Comparison of ENCODE assay signal across 20 cellular contexts in the genomic region with DNA sequence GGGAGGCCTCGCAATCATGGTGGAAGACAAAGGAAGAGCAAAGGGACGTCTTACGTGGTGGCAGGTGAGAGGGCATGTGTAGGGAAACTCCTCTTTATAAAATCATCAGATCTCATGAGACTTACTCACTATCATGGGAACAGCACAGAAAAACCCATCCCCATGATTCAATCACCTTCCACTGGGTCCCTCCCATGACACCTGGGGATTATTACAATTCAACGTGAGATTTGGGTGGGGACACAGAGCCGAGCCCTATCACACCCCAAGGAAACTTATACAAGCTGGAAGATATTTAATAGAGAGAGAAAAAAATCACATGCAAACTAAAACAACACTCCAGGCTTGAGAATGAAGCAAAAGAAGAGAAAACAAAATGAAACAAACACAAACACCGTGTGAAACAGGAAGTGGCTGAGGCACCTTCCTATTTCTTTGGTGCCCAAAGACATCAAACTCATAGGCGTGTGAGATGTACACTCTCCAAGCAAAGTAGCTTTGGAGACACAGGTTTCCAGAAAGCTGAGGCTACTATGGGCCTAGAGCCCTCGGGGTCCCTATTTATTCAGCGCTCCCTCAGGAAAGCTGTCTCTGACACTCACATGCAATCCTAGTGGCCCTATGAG.
DNase-seq lines count a peak whose midpoint lies in the region; ATAC-seq and TF ChIP-seq lines count a peak whose summit lies in the region.
"Had no signal": no experiment of that assay in that cellular context is flagged by ENCODE, and none has a peak within 500 bp of the region (broad histone marks: within the 10 kb centered on the region; RNA-seq: fewer than 3 reads in every experiment).

No MANE protein-coding gene starts in this region.

- H3K9me3 Mint-ChIP-seq in CD4-positive, CD25-positive, alpha-beta regulatory T cell: no peaks in the 10 kb centered on the region
- no peaks in the 10 kb centered on the region for H3K9me3 Mint-ChIP-seq in activated T-helper 2 cell treated with anti-CD3 and anti-CD28 coated beads, Interferon-gamma antibody, Interleukin-2, Interleukin-4, amounts not matched to agents 10 μg/mL and 5 μg/mL and 100 μg/mL, durations not matched to agents 14 hours and 24 hours and 36 hours
- H3K9me3 Mint-ChIP-seq in naive thymus-derived CD8-positive, alpha-beta T cell: no peaks in the 10 kb centered on the region
- H3K9me3 Mint-ChIP-seq: nephron progenitor cell had no signal

- H3K4me3 ChIP-seq in CD4-positive, CD25-positive, alpha-beta regulatory T cell (ENCODE audit: low read depth, low read length): peak overlapping the region; percentile 27
- H3K4me3 ChIP-seq in DND-41 (ENCODE audit: low read depth in 1 of 2, low read length in 2 of 2): no peak overlapping the region
- H3K4me3 ChIP-seq: prostate gland, SJCRH30, transverse colon had no signal

- no peaks in the 10 kb centered on the region for H3K27me3 Mint-ChIP-seq in CD4-positive, CD25-positive, alpha-beta regulatory T cell
- no peaks in the 10 kb centered on the region for H3K27me3 Mint-ChIP-seq in activated T-helper 2 cell treated with anti-CD3 and anti-CD28 coated beads, Interferon-gamma antibody, Interleukin-2, Interleukin-4, amounts not matched to agents 10 μg/mL and 5 μg/mL and 100 μg/mL, durations not matched to agents 14 hours and 24 hours and 36 hours (ENCODE audit: low read depth)
- no peaks in the 10 kb centered on the region for H3K27me3 Mint-ChIP-seq in naive thymus-derived CD8-positive, alpha-beta T cell

- H3K36me3 ChIP-seq in CD4-positive, CD25-positive, alpha-beta regulatory T cell (ENCODE audit: control insufficient read depth, insufficient read depth, low read length): peaks cover 93% of the 10 kb centered on the region
- peaks cover 89% of the 10 kb centered on the region for H3K36me3 ChIP-seq in DND-41 (ENCODE audit: insufficient read depth, low read length)
- H3K36me3 ChIP-seq: prostate gland, SJCRH30, transverse colon had no signal

- peak overlapping the region in 2 of 4 donors; percentile 27 to 65 for H3K4me3 Mint-ChIP-seq in CD4-positive, CD25-positive, alpha-beta regulatory T cell
- peak overlapping the region; percentile 31 for H3K4me3 Mint-ChIP-seq in activated T-helper 2 cell treated with anti-CD3 and anti-CD28 coated beads, Interferon-gamma antibody, Interleukin-2, Interleukin-4, amounts not matched to agents 10 μg/mL and 5 μg/mL and 100 μg/mL, durations not matched to agents 14 hours and 24 hours and 36 hours (ENCODE audit: low read depth)
- peak overlapping the region in 7 of 10 donors; percentile 3 to 59 (median 34) for H3K4me3 Mint-ChIP-seq in naive thymus-derived CD8-positive, alpha-beta T cell
- H3K4me3 Mint-ChIP-seq: nephron progenitor cell had no signal

- intact Hi-C loops in activated T-helper 2 cell treated with anti-CD3 and anti-CD28 coated beads, Interferon-gamma antibody, Interleukin-2, Interleukin-4, amounts not matched to agents 10 μg/mL and 5 μg/mL and 100 μg/mL, durations not matched to agents 14 hours and 24 hours and 36 hours (cut with micrococcal nuclease): no loop called here

- H3K4me2 ChIP-seq in DND-41 (ENCODE audit: insufficient read depth, low read length): no peak overlapping the region

- peak in 1 of 3 donors; percentile 37 for DNase-seq in CD4-positive, CD25-positive, alpha-beta regulatory T cell
- DNase-seq in DND-41 (no peak), NCI-H1092 treated with DMSO at 0.1 percent for 48 hours (lab: John Stamatoyannopoulos, UW) (no peak), cortex of kidney (lab: John Stamatoyannopoulos, UW) (no peak)
- no peak for DNase-seq in activated T-helper 2 cell treated with anti-CD3 and anti-CD28 coated beads, Interferon-gamma antibody, Interleukin-2, Interleukin-4, amounts not matched to agents 10 μg/mL and 5 μg/mL and 100 μg/mL, durations not matched to agents 14 hours and 24 hours and 36 hours (ENCODE audit: low spot score)
- DNase-seq in naive thymus-derived CD8-positive, alpha-beta T cell: no peak
- DNase-seq: activated gamma-delta T cell treated with Interleukin-2 at 50 U/mL for 16 hours; HCEC 1CT; left colon; NCI-H1105; NCI-H2029 treated with DMSO at 0.1 percent for 48 hours; NCI-H345; nephron progenitor cell; SJCRH30; stimulated activated CD4-positive, alpha-beta T cell treated with anti-CD3 and anti-CD28 coated beads, Interleukin-2, amount 100 ng/mL, for 24 hours; stimulated activated naive CD4-positive, alpha-beta T cell treated with Interleukin-2 at 50 U/mL for 16 hours; transverse colon had no signal

- no peaks in the 10 kb centered on the region for H3K9me3 ChIP-seq in CD4-positive, CD25-positive, alpha-beta regulatory T cell (ENCODE audit: control insufficient read depth in 2 of 2, low read length in 2 of 2)
- no peaks in the 10 kb centered on the region for H3K9me3 ChIP-seq in DND-41 (ENCODE audit: insufficient read depth, low read length, severe bottlenecking)
- H3K9me3 ChIP-seq: prostate gland, SJCRH30, transverse colon had no signal

- H2AFZ ChIP-seq in DND-41 (ENCODE audit: low read depth, low read length): no peak overlapping the region

- no peaks in the 10 kb centered on the region for H4K20me1 ChIP-seq in DND-41 (ENCODE audit: insufficient read depth, low read length)

- no peaks in the 10 kb centered on the region for H3K27me3 ChIP-seq in CD4-positive, CD25-positive, alpha-beta regulatory T cell (ENCODE audit: control insufficient read depth, insufficient read depth, low read length)
- no peaks in the 10 kb centered on the region for H3K27me3 ChIP-seq in DND-41 (ENCODE audit: insufficient read depth, low read length, poor library complexity)
- H3K27me3 ChIP-seq: SJCRH30, transverse colon had no signal

- H3K27ac Mint-ChIP-seq in CD4-positive, CD25-positive, alpha-beta regulatory T cell: peak overlapping the region; percentile 10 to 68 (median 51)
- H3K27ac Mint-ChIP-seq in activated T-helper 2 cell treated with anti-CD3 and anti-CD28 coated beads, Interferon-gamma antibody, Interleukin-2, Interleukin-4, amounts not matched to agents 10 μg/mL and 5 μg/mL and 100 μg/mL, durations not matched to agents 14 hours and 24 hours and 36 hours: peak overlapping the region; percentile 78
- H3K27ac Mint-ChIP-seq in naive thymus-derived CD8-positive, alpha-beta T cell: peak overlapping the region; percentile 68 to 92 (median 82)
- H3K27ac Mint-ChIP-seq: nephron progenitor cell had no signal

- no peak for ATAC-seq in CD4-positive, CD25-positive, alpha-beta regulatory T cell (ENCODE audit: low read depth in 2 of 2)
- peak; percentile 40; the same call in 1 of the 3 replicates for ATAC-seq in DND-41 (ENCODE audit: insufficient read depth, low read depth)
- no peak for ATAC-seq in naive thymus-derived CD8-positive, alpha-beta T cell
- ATAC-seq in GM21717 (IDR thresholded peaks at IDR 0.05; ENCODE audit: unreplicated experiment): no peak
- ATAC-seq: left colon, Panc1 had no signal

- peaks cover 25 to 38% (median 30%) of the 10 kb centered on the region in 4 donors for H3K4me1 Mint-ChIP-seq in CD4-positive, CD25-positive, alpha-beta regulatory T cell
- H3K4me1 Mint-ChIP-seq in activated T-helper 2 cell treated with anti-CD3 and anti-CD28 coated beads, Interferon-gamma antibody, Interleukin-2, Interleukin-4, amounts not matched to agents 10 μg/mL and 5 μg/mL and 100 μg/mL, durations not matched to agents 14 hours and 24 hours and 36 hours (ENCODE audit: low read depth): peaks cover 54% of the 10 kb centered on the region
- H3K4me1 Mint-ChIP-seq in naive thymus-derived CD8-positive, alpha-beta T cell: peaks cover 15 to 39% (median 31%) of the 10 kb centered on the region in 4 donors
- H3K4me1 Mint-ChIP-seq: nephron progenitor cell had no signal

- peaks cover 75% of the 10 kb centered on the region for H3K36me3 Mint-ChIP-seq in CD4-positive, CD25-positive, alpha-beta regulatory T cell
- peaks cover 90% of the 10 kb centered on the region for H3K36me3 Mint-ChIP-seq in activated T-helper 2 cell treated with anti-CD3 and anti-CD28 coated beads, Interferon-gamma antibody, Interleukin-2, Interleukin-4, amounts not matched to agents 10 μg/mL and 5 μg/mL and 100 μg/mL, durations not matched to agents 14 hours and 24 hours and 36 hours (ENCODE audit: low read depth)
- H3K36me3 Mint-ChIP-seq in naive thymus-derived CD8-positive, alpha-beta T cell: peaks cover 26 to 96% (median 69%) of the 10 kb centered on the region in 3 donors

- no peak overlapping the region for H3K9ac ChIP-seq in DND-41 (ENCODE audit: low read depth, low read length)

- H3K4me1 ChIP-seq in CD4-positive, CD25-positive, alpha-beta regulatory T cell (ENCODE audit: control insufficient read depth, insufficient read depth, low read length, poor library complexity, severe bottlenecking): peaks cover 16% of the 10 kb centered on the region
- H3K4me1 ChIP-seq in DND-41 (ENCODE audit: insufficient read depth, low read length): peaks cover 7% of the 10 kb centered on the region
- H3K4me1 ChIP-seq: prostate gland, SJCRH30, transverse colon had no signal

- TF ChIP-seq CTCF in DND-41 (IDR thresholded peaks at IDR 0.05; ENCODE audit: borderline replicate concordance, extremely low read depth, low read length, poor library complexity, severe bottlenecking): no peak

- POLR2A ChIA-PET in naive thymus-derived CD8-positive, alpha-beta T cell (lab: Charles Lee): interaction anchor here (0.5 kb wide), 1 partner anchor 36 kb away, joined by 4 read pairs; no protein-coding TSS in a partner anchor

- no peaks in the 10 kb centered on the region for H3K79me2 ChIP-seq in DND-41 (ENCODE audit: insufficient read depth, low read length)

- H3K27ac ChIP-seq in CD4-positive, CD25-positive, alpha-beta regulatory T cell (ENCODE audit: insufficient read depth, low read length, poor library complexity, severe bottlenecking): peak overlapping the region; percentile 45
- H3K27ac ChIP-seq in DND-41 (ENCODE audit: low read length): peak overlapping the region; percentile 8; the same call in 1 of the 2 replicates
- H3K27ac ChIP-seq: prostate gland, SJCRH30, transverse colon had no signal
